In genomic region chr22:29883045-29883830, GRCh38 we compare ENCODE assay signal across 8 cellular contexts. TPM values are rescaled to one million over a fixed set of nuclear protein-coding genes. Genes with fewer than 3 reads are reported as not detected.
A peak's percentile ranks its signal among the peaks of the same experiment; 100 is the strongest.
DNase-seq lines count a peak whose midpoint lies in the region; ATAC-seq lines count a peak whose summit lies in the region.

Gene MTMR3, plus strand, starts transcription at chr22:29883174. Its CDS starts 87,886 bp downstream, at chr22:29971060.

- ATAC-seq in GM18517 (IDR thresholded peaks at IDR 0.05; ENCODE audit: unreplicated experiment) (peak; percentile 70), HG03103 (IDR thresholded peaks at IDR 0.05; ENCODE audit: low read depth, unreplicated experiment) (peak; percentile 64)

- DNase-seq in 8988T (peak; percentile 56), NCI-H345 (lab: John Stamatoyannopoulos, UW) (peak; percentile 90), cerebellum (ENCODE audit: low spot score) (peak; percentile 85), kidney glomerular epithelial cell (lab: John Stamatoyannopoulos, UW) (peak; percentile 67)
- peak; percentile 90 to 97 for DNase-seq in activated CD4-positive, alpha-beta T cell treated with anti-CD3 and anti-CD28 coated beads for 24 hours (ENCODE audit: low read depth in 2 of 2)
- peak; percentile 82 to 90 for DNase-seq in stimulated activated CD4-positive, alpha-beta T cell treated with anti-CD3 and anti-CD28 coated beads, Interleukin-15, amount 100 ng/mL, for 48 hours (ENCODE audit: low read depth in 2 of 2)

RNA-seq across cellular contexts. Expression of gene MTMR3, which starts in this region (rescaled TPM):
- 82.6 TPM for total RNA-seq in cerebellum

Comparison
In these comparisons a context has a peak if more than half of its experiments do, and no peak if none do; other contexts are left out.
1. Peak in every context shown above with its lines: DNase-seq and ATAC-seq.